8 cellular contexts compared by ENCODE assay signal in the genomic region with DNA sequence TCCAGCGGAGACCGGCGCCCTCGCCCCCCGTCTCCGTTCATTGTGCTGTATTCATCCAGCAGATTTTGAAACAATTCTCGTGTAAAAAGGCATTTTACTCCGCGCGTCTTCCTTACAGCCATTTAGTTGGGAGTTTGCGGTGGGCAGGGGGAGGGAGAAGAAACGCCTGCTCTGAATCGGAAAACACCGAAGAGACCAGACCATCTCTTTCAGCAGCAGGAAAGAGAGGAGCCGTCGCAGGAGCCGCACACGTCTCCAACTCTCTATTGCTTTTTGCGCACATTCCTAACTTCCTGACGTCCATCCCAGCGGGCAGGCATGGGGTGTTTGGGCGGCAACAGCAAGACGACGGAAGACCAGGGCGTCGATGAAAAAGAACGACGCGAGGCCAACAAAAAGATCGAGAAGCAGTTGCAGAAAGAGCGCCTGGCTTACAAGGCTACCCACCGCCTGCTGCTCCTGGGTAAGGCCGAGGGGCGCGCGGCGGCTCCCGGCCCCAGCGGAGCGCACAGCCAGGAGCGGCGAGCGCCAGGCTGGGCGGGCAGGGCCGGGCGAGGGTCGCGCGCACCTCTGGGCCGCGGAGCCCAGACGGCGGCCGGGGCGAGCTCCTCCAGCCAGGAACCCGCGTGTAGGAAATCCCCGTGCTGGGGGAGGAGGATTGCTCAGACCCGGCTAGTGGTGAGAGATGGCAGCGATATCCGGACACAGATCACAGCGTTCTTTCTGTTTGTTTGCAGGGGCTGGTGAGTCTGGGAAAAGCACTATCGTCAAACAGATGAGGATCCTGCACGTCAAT.
DNase-seq lines count a peak whose midpoint lies in the region; ATAC-seq and TF ChIP-seq lines count a peak whose summit lies in the region.

No MANE protein-coding gene starts in this region.

- peak overlapping the region; percentile 13; the same call in 1 of the 2 replicates for H3K4me3 ChIP-seq in MG63
- peak overlapping the region; percentile 71 for H3K4me3 ChIP-seq in coronary artery
- H3K4me3 ChIP-seq in muscle layer of colon (ENCODE audit: low read depth in 1 of 2, low read length in 2 of 2) = peak overlapping the region; percentile 38 to 58

- DNase-seq in CD14-positive monocyte (ENCODE audit: low spot score) (no peak), MG63 (peak; percentile 54), coronary artery (ENCODE audit: low spot score) (no peak), 8988T (no peak)

- H3K4me1 Mint-ChIP-seq in CD14-positive monocyte = peaks cover 9% of the 10 kb centered on the region

- no peak overlapping the region for H3K9ac ChIP-seq in muscle layer of colon (ENCODE audit: low read length)

- H3K27me3 ChIP-seq in MG63 (peaks cover 34% of the 10 kb centered on the region), muscle layer of colon (ENCODE audit: control insufficient read depth in 1 of 2, insufficient read depth in 2 of 2, low read length in 2 of 2) (peaks cover 0 to 17% of the 10 kb centered on the region in 2 donors)

- no peak overlapping the region for H3K27ac ChIP-seq in coronary artery
- no peak overlapping the region for H3K27ac ChIP-seq in muscle layer of colon (ENCODE audit: low read depth, low read length)

- H3K36me3 ChIP-seq in MG63 (no peaks in the 10 kb centered on the region), muscle layer of colon (ENCODE audit: insufficient read depth, low read length) (no peaks in the 10 kb centered on the region)

- H3K27ac Mint-ChIP-seq in CD14-positive monocyte = no peak overlapping the region

- H3K9me3 ChIP-seq in MG63 = no peaks in the 10 kb centered on the region
- H3K9me3 ChIP-seq in muscle layer of colon (ENCODE audit: low read length) = no peaks in the 10 kb centered on the region

- TF ChIP-seq CTCF in CD14-positive monocyte (IDR thresholded peaks at IDR 0.05) (no peak), coronary artery (IDR thresholded peaks at IDR 0.05) (no peak)

- peak overlapping the region; percentile 62 to 90 for H3K4me3 Mint-ChIP-seq in CD14-positive monocyte

- H3K27me3 Mint-ChIP-seq in CD14-positive monocyte (ENCODE audit: low read depth in 3 of 3) = peaks cover 64 to 82% (median 66%) of the 10 kb centered on the region in 3 donors

- no peak for ATAC-seq in GM18519 (IDR thresholded peaks at IDR 0.05; ENCODE audit: low FRiP score, unreplicated experiment)
- no peak for ATAC-seq in HG03565 (IDR thresholded peaks at IDR 0.05; ENCODE audit: unreplicated experiment)
- ATAC-seq in GM19351 (IDR thresholded peaks at IDR 0.05; ENCODE audit: unreplicated experiment) = no peak

- peaks cover 0 to 10% (median 5%) of the 10 kb centered on the region in 7 donors for H3K9me3 Mint-ChIP-seq in CD14-positive monocyte

- intact Hi-C loops in CD14-positive monocyte (cut with micrococcal nuclease) = no loop called here

- no peaks in the 10 kb centered on the region for H3K4me1 ChIP-seq in muscle layer of colon (ENCODE audit: insufficient read depth, low read length)

- H3K36me3 Mint-ChIP-seq in CD14-positive monocyte = peaks cover 0 to 4% of the 10 kb centered on the region in 2 donors

Comparison
In these comparisons a context has a peak if more than half of its experiments do, and no peak if none do; other contexts are left out.
1. H3K4me3 ChIP-seq: peak in every context shown above with its lines; median percentile 71 in coronary artery; 48 in muscle layer of colon; 13 in MG63.